Comparison of ENCODE assay signal across 21 cellular contexts in genomic region chr18:68284236-68284635, GRCh38.
"Had no signal": no experiment of that assay in that cellular context is flagged by ENCODE, and none has a peak within 500 bp of the region (broad histone marks: within the 10 kb centered on the region; RNA-seq: fewer than 3 reads in every experiment).

No MANE protein-coding gene starts in this region.

- H3K27me3 ChIP-seq: heart left ventricle, transverse colon had no signal

- H3K4me3 ChIP-seq: heart left ventricle, lung, skin epidermis, thoracic aorta, transverse colon had no signal

- H3K27ac ChIP-seq: heart left ventricle, skin epidermis, thoracic aorta, transverse colon had no signal

- H3K36me3 Mint-ChIP-seq: naive B cell; stimulated activated naive B cell treated with anti-CD40 and anti-IgM and Interleukin-4, amounts not matched to agents 10 μg/mL and 1 μg/mL and 100 μg/mL, for 72 hours had no signal

- H3K9me3 Mint-ChIP-seq: nephron; stimulated activated naive B cell treated with anti-CD40 and anti-IgM and Interleukin-4, amounts not matched to agents 10 μg/mL and 1 μg/mL and 100 μg/mL, for 72 hours; stimulated activated naive CD8-positive, alpha-beta T cell treated with anti-CD3 and anti-CD28 coated beads, Interleukin-15, amount 100 ng/mL, for 72 hours had no signal

- H3K27ac Mint-ChIP-seq: naive B cell; nephron; stimulated activated naive B cell treated with anti-CD40 and anti-IgM and Interleukin-4, amounts not matched to agents 10 μg/mL and 1 μg/mL and 100 μg/mL, for 72 hours; stimulated activated naive CD8-positive, alpha-beta T cell treated with anti-CD3 and anti-CD28 coated beads, Interleukin-15, amount 100 ng/mL, for 72 hours had no signal

- H3K9me3 ChIP-seq: heart left ventricle, thoracic aorta, transverse colon had no signal

- DNase-seq: effector memory CD4-positive, alpha-beta T cell; heart left ventricle; hippocampal formation; left colon; left ventricle myocardium superior; mesenchymal stem cell; midbrain; naive B cell; posterior cingulate gyrus; stimulated activated CD4-positive, alpha-beta T cell treated with anti-CD3 and anti-CD28 coated beads, Interleukin-2, amount 100 ng/mL, for 24 hours; stimulated activated CD4-positive, alpha-beta T cell treated with anti-CD3 and anti-CD28 coated beads, Interleukin-4, amount 100 ng/mL, for 4 hours; stimulated activated naive B cell treated with anti-CD40 and anti-IgM and Interleukin-4, amounts not matched to agents 10 μg/mL and 1 μg/mL and 100 μg/mL, for 72 hours; stimulated activated naive CD8-positive, alpha-beta T cell treated with anti-CD3 and anti-CD28 coated beads, Interleukin-15, amount 100 ng/mL, for 72 hours; substantia nigra; transverse colon had no signal

- H3K36me3 ChIP-seq: heart left ventricle, thoracic aorta, transverse colon had no signal

- ATAC-seq: esophagus mucosa; heart left ventricle; left colon; left ventricle myocardium superior; sciatic nerve; stimulated activated naive B cell treated with anti-CD40 and anti-IgM and Interleukin-4, amounts not matched to agents 10 μg/mL and 1 μg/mL and 100 μg/mL, for 72 hours; stimulated activated naive CD8-positive, alpha-beta T cell treated with anti-CD3 and anti-CD28 coated beads, Interleukin-15, amount 100 ng/mL, for 72 hours had no signal

- H3K4me1 ChIP-seq: heart left ventricle, transverse colon had no signal
